In genomic region chr7:86282014-86282682, GRCh38 we compare ENCODE assay signal across 30 cellular contexts.
DNase-seq lines count a peak whose midpoint lies in the region; ATAC-seq, FAIRE-seq and TF ChIP-seq lines count a peak whose summit lies in the region.
"Had no signal": no experiment of that assay in that cellular context is flagged by ENCODE, and none has a peak within 500 bp of the region (broad histone marks: within the 10 kb centered on the region; RNA-seq: fewer than 3 reads in every experiment).

No MANE protein-coding gene starts in this region.

- H3K36me3 ChIP-seq in kidney (ENCODE audit: control insufficient read depth in 1 of 2, insufficient read depth in 2 of 2, low read length in 2 of 2), result no peaks in the 10 kb centered on the region
- H3K36me3 ChIP-seq in upper lobe of right lung, result no peaks in the 10 kb centered on the region
- H3K36me3 ChIP-seq in SJCRH30, result no peaks in the 10 kb centered on the region
- H3K36me3 ChIP-seq: cardiac muscle cell, colonic mucosa, neural progenitor cell, upper lobe of left lung had no signal

- H3K27me3 Mint-ChIP-seq in type B pancreatic cell, result no peaks in the 10 kb centered on the region
- H3K27me3 Mint-ChIP-seq: activated T-cell treated with anti-CD3 and anti-CD28 coated beads, Interleukin-2, amount 50 U/mL, for 24 hours; CD4-positive, alpha-beta T cell had no signal

- H3K4me3 ChIP-seq in kidney (ENCODE audit: low read length in 2 of 2) (no peak overlapping the region), upper lobe of right lung (no peak overlapping the region), SJCRH30 (no peak overlapping the region)
- H3K4me3 ChIP-seq: cardiac muscle cell, colonic mucosa, K562, neural progenitor cell, upper lobe of left lung had no signal

- no peak for FAIRE-seq in kidney (lab: Jason Lieb, UNC)
- FAIRE-seq: astrocyte, D721Med, K562 had no signal

- no peaks in the 10 kb centered on the region for H3K36me3 Mint-ChIP-seq in type B pancreatic cell
- H3K36me3 Mint-ChIP-seq: neural progenitor cell; stimulated activated effector memory CD8-positive, alpha-beta T cell treated with anti-CD3 and anti-CD28 coated beads, Interleukin-12 subunit alpha, Interleukin-12 subunit beta, amount 100 ng/mL, for 72 hours had no signal

- H3K4me3 Mint-ChIP-seq in type B pancreatic cell, result no peak overlapping the region
- H3K4me3 Mint-ChIP-seq: activated T-cell treated with anti-CD3 and anti-CD28 coated beads, Interleukin-2, amount 50 U/mL, for 24 hours; CD4-positive, alpha-beta T cell; immature natural killer cell; neural progenitor cell; stimulated activated effector memory CD8-positive, alpha-beta T cell treated with anti-CD3 and anti-CD28 coated beads, Interleukin-12 subunit alpha, Interleukin-12 subunit beta, amount 100 ng/mL, for 72 hours had no signal

- H3K4me1 Mint-ChIP-seq in type B pancreatic cell (ENCODE audit: unreplicated experiment), result no peaks in the 10 kb centered on the region
- H3K4me1 Mint-ChIP-seq: immature natural killer cell; neural progenitor cell; stimulated activated effector memory CD8-positive, alpha-beta T cell treated with anti-CD3 and anti-CD28 coated beads, Interleukin-12 subunit alpha, Interleukin-12 subunit beta, amount 100 ng/mL, for 72 hours had no signal

- ATAC-seq in upper lobe of right lung, result peak; percentile 16
- ATAC-seq: K562; PC-3; Right ventricle myocardium inferior; stimulated activated effector memory CD8-positive, alpha-beta T cell treated with anti-CD3 and anti-CD28 coated beads, Interleukin-12 subunit alpha, Interleukin-12 subunit beta, amount 100 ng/mL, for 72 hours had no signal

- H3K9ac ChIP-seq in kidney (ENCODE audit: low read length in 2 of 2), result no peak overlapping the region
- H3K9ac ChIP-seq: neural progenitor cell had no signal

- intact Hi-C loops in kidney (cut with DNase I), result no loop called here
- intact Hi-C loops in upper lobe of right lung (cut with DNase I), result no loop called here

- H3K9me3 ChIP-seq in kidney (ENCODE audit: control insufficient read depth in 1 of 2, low read length in 2 of 2), result no peaks in the 10 kb centered on the region
- no peaks in the 10 kb centered on the region for H3K9me3 ChIP-seq in upper lobe of right lung
- no peaks in the 10 kb centered on the region for H3K9me3 ChIP-seq in SJCRH30 (replicated peaks)
- H3K9me3 ChIP-seq: colonic mucosa had no signal

- no peaks in the 10 kb centered on the region for H3K9me3 Mint-ChIP-seq in type B pancreatic cell
- H3K9me3 Mint-ChIP-seq: neural progenitor cell had no signal

- TF ChIP-seq CTCF in kidney (IDR thresholded peaks at IDR 0.05; ENCODE audit: borderline replicate concordance, extremely low read depth, insufficient read depth) (no peak), upper lobe of right lung (IDR thresholded peaks at IDR 0.05) (no peak), type B pancreatic cell (conservative IDR thresholded peaks at IDR 0.05) (no peak)

- H3K27ac ChIP-seq in kidney (ENCODE audit: low read depth in 2 of 2, low read length in 2 of 2), result no peak overlapping the region
- no peak overlapping the region for H3K27ac ChIP-seq in upper lobe of right lung
- H3K27ac ChIP-seq in SJCRH30, result no peak overlapping the region
- H3K27ac ChIP-seq: cardiac muscle cell, colonic mucosa, epithelial cell of prostate, neural progenitor cell, upper lobe of left lung had no signal

- H3K4me1 ChIP-seq in kidney (ENCODE audit: control insufficient read depth in 1 of 2, insufficient read depth in 1 of 2, low read depth in 1 of 2, low read length in 2 of 2) (no peaks in the 10 kb centered on the region), upper lobe of right lung (no peaks in the 10 kb centered on the region), SJCRH30 (no peaks in the 10 kb centered on the region)
- H3K4me1 ChIP-seq: colonic mucosa, neural progenitor cell, upper lobe of left lung had no signal

- DNase-seq in activated effector memory CD4-positive, alpha-beta T cell treated with anti-CD3 and anti-CD28 coated beads, Interleukin-2, amount 50 U/mL, for 16 hours, result peak; percentile 57
- DNase-seq in activated effector memory CD4-positive, alpha-beta T cell treated with Interleukin-2 at 50 U/mL for 16 hours, result no peak
- DNase-seq in HuH-7 (ENCODE audit: low spot score) (peak; percentile 40), kidney (peak; percentile 63), upper lobe of right lung (peak; percentile 48), SJCRH30 (no peak), type B pancreatic cell (ENCODE audit: extremely low spot score, unreplicated experiment) (no peak), T1000 (lab: John Stamatoyannopoulos, UW) (no peak)
- DNase-seq: activated T-cell treated with anti-CD3 and anti-CD28 coated beads, Interleukin-2, amount 50 U/mL, for 24 hours; CD4-positive, alpha-beta T cell; colonic mucosa; DND-41; effector CD4-positive, alpha-beta T cell; immature natural killer cell; mesendoderm; NCI-H1105; NCI-H1930; NCI-H2171 treated with DMSO at 0.1 percent for 48 hours; NCI-H510A treated with DMSO at 0.1 percent for 48 hours; NK-92 treated with Interleukin-12 subunit alpha and Interleukin-12 subunit beta, amount 100 ng/mL, for 24 hours; PC-3 had no signal

- H3K27me3 ChIP-seq in upper lobe of right lung (no peaks in the 10 kb centered on the region), SJCRH30 (no peaks in the 10 kb centered on the region)
- H3K27me3 ChIP-seq: cardiac muscle cell, colonic mucosa, neural progenitor cell, upper lobe of left lung had no signal

- no peak overlapping the region for H3K27ac Mint-ChIP-seq in type B pancreatic cell
- H3K27ac Mint-ChIP-seq: activated T-cell treated with anti-CD3 and anti-CD28 coated beads, Interleukin-2, amount 50 U/mL, for 24 hours; CD4-positive, alpha-beta T cell; immature natural killer cell; neural progenitor cell; stimulated activated effector memory CD8-positive, alpha-beta T cell treated with anti-CD3 and anti-CD28 coated beads, Interleukin-12 subunit alpha, Interleukin-12 subunit beta, amount 100 ng/mL, for 72 hours had no signal

Comparison
In these comparisons a context has a peak if more than half of its experiments do, and no peak if none do; other contexts are left out.
1. DNase-seq: peak in activated effector memory CD4-positive, alpha-beta T cell treated with anti-CD3 and anti-CD28 coated beads, Interleukin-2, amount 50 U/mL, for 16 hours (single experiment), HuH-7 (single experiment), kidney (single experiment) and upper lobe of right lung (single experiment); none in activated effector memory CD4-positive, alpha-beta T cell treated with Interleukin-2 at 50 U/mL for 16 hours (single experiment), SJCRH30 (0 of 2), type B pancreatic cell (single experiment) and T1000 (single experiment).